In genomic region chr21:42652527-42653491, GRCh38 we compare ENCODE assay signal across 8 cellular contexts. TPM values are rescaled to one million over a fixed set of nuclear protein-coding genes. Genes with fewer than 3 reads are reported as not detected.
DNase-seq lines count a peak whose midpoint lies in the region; ATAC-seq, FAIRE-seq and TF ChIP-seq lines count a peak whose summit lies in the region.

No MANE protein-coding gene starts in this region.

- no peak for TF ChIP-seq POLR2A in erythroblast (IDR thresholded peaks at IDR 0.05; ENCODE audit: low read length)

- FAIRE-seq in astrocyte (lab: Jason Lieb, UNC) = no peak

- H2AFZ ChIP-seq in astrocyte (ENCODE audit: low read depth, low read length) = no peak overlapping the region

- H3K4me3 ChIP-seq in MG63 = no peak overlapping the region
- H3K4me3 ChIP-seq in astrocyte (ENCODE audit: insufficient read depth, low read depth, low read length) = no peak overlapping the region
- H3K4me3 ChIP-seq in iPS-11a (ENCODE audit: low read depth, low read length) = peak overlapping the region; percentile 40
- peak overlapping the region; percentile 21 for H3K4me3 ChIP-seq in retinal pigment epithelial cell (ENCODE audit: low read length)

- no peaks in the 10 kb centered on the region for H3K79me2 ChIP-seq in astrocyte (ENCODE audit: insufficient read depth, low read length)

- H3K4me1 Mint-ChIP-seq in astrocyte (ENCODE audit: low read depth, unreplicated experiment) = peaks cover 5% of the 10 kb centered on the region

- H3K4me2 ChIP-seq in astrocyte (ENCODE audit: low read length) = peak overlapping the region; percentile 67

- H3K36me3 ChIP-seq in MG63 = no peaks in the 10 kb centered on the region
- no peaks in the 10 kb centered on the region for H3K36me3 ChIP-seq in astrocyte (ENCODE audit: insufficient read depth, low read length)

- H3K27me3 ChIP-seq in MG63 (peaks cover 43% of the 10 kb centered on the region), astrocyte (ENCODE audit: insufficient read depth, low read length) (peaks cover 38% of the 10 kb centered on the region)

- ATAC-seq in HG03039 (IDR thresholded peaks at IDR 0.05; ENCODE audit: unreplicated experiment) (no peak), GM21576 (IDR thresholded peaks at IDR 0.05; ENCODE audit: unreplicated experiment) (no peak)

- H3K4me1 ChIP-seq in astrocyte (ENCODE audit: insufficient read depth, low read length) = no peaks in the 10 kb centered on the region

- H3K36me3 Mint-ChIP-seq in astrocyte (ENCODE audit: low read depth, unreplicated experiment) = peaks cover 4% of the 10 kb centered on the region

- DNase-seq in COLO829 (ENCODE audit: low spot score) (peak; percentile 47), MG63 (peak; percentile 59), astrocyte (ENCODE audit: low read depth) (no peak), retinal pigment epithelial cell (ENCODE audit: low read depth) (no peak), erythroblast (lab: John Stamatoyannopoulos, UW) (no peak)

- H3K27ac Mint-ChIP-seq in astrocyte (ENCODE audit: unreplicated experiment) = no peak overlapping the region

- H3K9me3 ChIP-seq in MG63 (no peaks in the 10 kb centered on the region), astrocyte (ENCODE audit: insufficient read depth, low read depth, low read length) (no peaks in the 10 kb centered on the region)

- H3K9ac ChIP-seq in astrocyte (ENCODE audit: low read length) = no peak overlapping the region

- peaks cover 6% of the 10 kb centered on the region for H3K9me3 Mint-ChIP-seq in astrocyte (ENCODE audit: unreplicated experiment)

- peak overlapping the region; percentile 77 for H3K4me3 Mint-ChIP-seq in astrocyte (ENCODE audit: unreplicated experiment)

- H3K27me3 Mint-ChIP-seq in astrocyte (ENCODE audit: low read depth, unreplicated experiment) = peaks cover 49% of the 10 kb centered on the region

- peak; percentile 7 for TF ChIP-seq CTCF in astrocyte (IDR thresholded peaks at IDR 0.05; ENCODE audit: insufficient read depth, low read depth, low read length)
- TF ChIP-seq CTCF in retinal pigment epithelial cell (conservative IDR thresholded peaks at IDR 0.05; ENCODE audit: low read depth, low read length) = peak; percentile 63

- no peak overlapping the region for H3K27ac ChIP-seq in astrocyte (ENCODE audit: low read depth, low read length)

- H4K20me1 ChIP-seq in astrocyte (ENCODE audit: insufficient read depth, low read length) = peaks cover 25% of the 10 kb centered on the region

RNA-seq across cellular contexts. Expression of gene PDE9A, which starts 0.6 kb away (rescaled TPM):
- 0.12 TPM in 1 of 2 replicates, not detected in the other for total RNA-seq in MG63 (2014; rRNA removed; shearing (Covaris generic); ENCODE audit: low replicate concordance)
- 6.2 and 7.8 TPM in 2 replicates for total RNA-seq in astrocyte

Comparison
In these comparisons a context has a peak if more than half of its experiments do, and no peak if none do; other contexts are left out.
1. DNase-seq: peak in COLO829 (single experiment) and MG63 (single experiment); none in astrocyte (single experiment), retinal pigment epithelial cell (single experiment) and erythroblast (0 of 2).
2. H3K4me3 ChIP-seq: peak in iPS-11a (single experiment) and retinal pigment epithelial cell (single experiment); none in MG63 (single experiment) and astrocyte (single experiment).